Comparison of ENCODE assay signal across 9 cellular contexts in the genomic region with DNA sequence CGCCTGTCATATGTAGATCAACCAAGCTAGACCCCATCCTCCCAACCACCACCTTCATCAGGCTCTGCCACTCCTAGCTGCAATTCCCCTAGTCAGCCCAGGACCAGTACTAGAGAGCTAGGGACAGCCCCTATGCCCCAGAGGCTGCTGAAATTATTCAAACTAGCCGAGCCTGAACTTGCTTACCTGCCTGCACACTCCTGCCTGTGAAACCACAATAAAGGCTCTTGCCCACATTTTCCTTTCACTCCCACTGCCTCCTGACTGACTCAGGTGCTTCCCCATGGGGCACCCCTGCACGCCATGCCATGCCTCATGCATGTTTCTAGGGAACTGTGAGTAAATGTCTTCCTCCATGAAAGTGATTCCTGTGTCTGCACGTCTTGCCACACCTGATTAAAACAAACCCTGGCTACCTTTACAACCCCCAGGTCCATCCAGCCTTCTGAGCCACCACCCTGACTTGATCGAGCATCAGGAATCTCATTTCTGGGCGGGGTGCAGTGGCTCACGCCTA.
DNase-seq lines count a peak whose midpoint lies in the region; ATAC-seq and FAIRE-seq lines count a peak whose summit lies in the region.
"Had no signal": no experiment of that assay in that cellular context is flagged by ENCODE, and none has a peak within 500 bp of the region (broad histone marks: within the 10 kb centered on the region; RNA-seq: fewer than 3 reads in every experiment).

No MANE protein-coding gene starts in this region.

- H3K27me3 Mint-ChIP-seq in activated CD8-positive, alpha-beta memory T cell treated with anti-CD3 and anti-CD28 coated beads, Interleukin-2, amount 10 ng/mL, durations not matched to agents 7 days and 5 days: no peaks in the 10 kb centered on the region

- peak; percentile 76 for ATAC-seq in HG03139 (IDR thresholded peaks at IDR 0.05; ENCODE audit: unreplicated experiment)
- ATAC-seq in activated CD8-positive, alpha-beta memory T cell treated with anti-CD3 and anti-CD28 coated beads, Interleukin-2, amount 10 ng/mL, durations not matched to agents 7 days and 5 days: peak; percentile 56

- H3K4me3 Mint-ChIP-seq in activated CD8-positive, alpha-beta memory T cell treated with anti-CD3 and anti-CD28 coated beads, Interleukin-2, amount 10 ng/mL, durations not matched to agents 7 days and 5 days: no peak overlapping the region

- FAIRE-seq in GM19239 (lab: Jason Lieb, UNC): peak; percentile 91
- FAIRE-seq: endothelial cell of umbilical vein had no signal

- peaks cover 53% of the 10 kb centered on the region for H3K4me1 Mint-ChIP-seq in activated CD8-positive, alpha-beta memory T cell treated with anti-CD3 and anti-CD28 coated beads, Interleukin-2, amount 10 ng/mL, durations not matched to agents 7 days and 5 days

- CTCF ChIA-PET in activated CD8-positive, alpha-beta memory T cell treated with anti-CD3 and anti-CD28 coated beads, Interleukin-2, amount 10 ng/mL, durations not matched to agents 7 days and 5 days (lab: Charles Lee): interaction anchor here (1.0 kb wide), 1 partner anchor 54 kb away, joined by 3 read pairs; no protein-coding TSS in a partner anchor

- peaks cover 28% of the 10 kb centered on the region for H3K36me3 Mint-ChIP-seq in activated CD8-positive, alpha-beta memory T cell treated with anti-CD3 and anti-CD28 coated beads, Interleukin-2, amount 10 ng/mL, durations not matched to agents 7 days and 5 days

- H3K9me3 Mint-ChIP-seq in activated CD8-positive, alpha-beta memory T cell treated with anti-CD3 and anti-CD28 coated beads, Interleukin-2, amount 10 ng/mL, durations not matched to agents 7 days and 5 days (ENCODE audit: low read depth): peaks cover 7% of the 10 kb centered on the region

- no peak overlapping the region for H3K27ac Mint-ChIP-seq in activated CD8-positive, alpha-beta memory T cell treated with anti-CD3 and anti-CD28 coated beads, Interleukin-2, amount 10 ng/mL, durations not matched to agents 7 days and 5 days

- DNase-seq in GM19239 (ENCODE audit: insufficient read length, low spot score): peak; percentile 48
- DNase-seq in activated CD8-positive, alpha-beta memory T cell treated with anti-CD3 and anti-CD28 coated beads, Interleukin-2, amount 10 ng/mL, durations not matched to agents 7 days and 5 days: peak; percentile 65
- DNase-seq in renal cortical epithelial cell (ENCODE audit: low read depth): peak; percentile 81
- DNase-seq in H4 (ENCODE audit: low spot score): no peak
- no peak for DNase-seq in NCI-H2227 (lab: John Stamatoyannopoulos, UW; ENCODE audit: unreplicated experiment)
- DNase-seq in effector CD8-positive, alpha-beta T cell (lab: John Stamatoyannopoulos, UW): no peak
- no peak for DNase-seq in CD1c-positive myeloid dendritic cell (ENCODE audit: extremely low spot score)

Comparison
In these comparisons a context has a peak if more than half of its experiments do, and no peak if none do; other contexts are left out.
1. DNase-seq: peak in GM19239 (single experiment), activated CD8-positive, alpha-beta memory T cell treated with anti-CD3 and anti-CD28 coated beads, Interleukin-2, amount 10 ng/mL, durations not matched to agents 7 days and 5 days (single experiment) and renal cortical epithelial cell (single experiment); none in H4 (single experiment), NCI-H2227 (single experiment), effector CD8-positive, alpha-beta T cell (single experiment) and CD1c-positive myeloid dendritic cell (single experiment).